ENCODE assay signal across 8 cellular contexts in genomic region chr6:56292505-56293181, GRCh38. TPM values are rescaled to one million over a fixed set of nuclear protein-coding genes. Genes with fewer than 3 reads are reported as not detected.
DNase-seq lines count a peak whose midpoint lies in the region; ATAC-seq and TF ChIP-seq lines count a peak whose summit lies in the region.

No MANE protein-coding gene starts in this region.

- H3K4me3 Mint-ChIP-seq in chondrocyte (ENCODE audit: unreplicated experiment) = no peak overlapping the region
- H3K4me3 Mint-ChIP-seq in T-cell = no peak overlapping the region
- H3K4me3 Mint-ChIP-seq in activated naive CD8-positive, alpha-beta T cell treated with anti-CD3 and anti-CD28 coated beads, Interleukin-2, amount 50 U/mL, for 24 hours = no peak overlapping the region

- no peaks in the 10 kb centered on the region for H3K27me3 ChIP-seq in liver (ENCODE audit: control insufficient read depth in 4 of 4, insufficient read depth in 4 of 4, low read length in 3 of 4)

- H3K27me3 Mint-ChIP-seq in chondrocyte (ENCODE audit: low read depth) (no peaks in the 10 kb centered on the region), T-cell (no peaks in the 10 kb centered on the region)
- H3K27me3 Mint-ChIP-seq in activated naive CD8-positive, alpha-beta T cell treated with anti-CD3 and anti-CD28 coated beads, Interleukin-2, amount 50 U/mL, for 24 hours = no peaks in the 10 kb centered on the region

- 58% methylated on average over 1 of the region's 1 CpG for WGBS in liver

- H3K9me3 ChIP-seq in liver (ENCODE audit: control insufficient read depth in 4 of 4, low read length in 3 of 4) = no peaks in the 10 kb centered on the region

- DNase-seq in Daoy (ENCODE audit: low read depth) = peak; percentile 58
- DNase-seq in HT-29 (ENCODE audit: low spot score) = peak; percentile 72
- peak; percentile 61 for DNase-seq in NOMO-1 treated with DMSO at 0.1 percent for 48 hours (lab: John Stamatoyannopoulos, UW; ENCODE audit: unreplicated experiment)
- no peak for DNase-seq in chondrocyte (ENCODE audit: low spot score)
- DNase-seq in T-cell = no peak
- no peak for DNase-seq in activated naive CD8-positive, alpha-beta T cell treated with anti-CD3 and anti-CD28 coated beads, Interleukin-2, amount 50 U/mL, for 24 hours

- POLR2A ChIA-PET in T-cell (lab: Charles Lee) = no interaction called here

- no peak overlapping the region for H3K9ac ChIP-seq in liver (ENCODE audit: low read depth in 1 of 2, low read length in 2 of 2)

- no peaks in the 10 kb centered on the region for H3K36me3 ChIP-seq in liver (ENCODE audit: control insufficient read depth in 4 of 4, insufficient read depth in 3 of 4, low read depth in 1 of 4, low read length in 3 of 4)

- H3K4me1 ChIP-seq in liver (ENCODE audit: control insufficient read depth in 4 of 4, insufficient read depth in 4 of 4, low read length in 3 of 4) = no peaks in the 10 kb centered on the region

- peaks cover 24% of the 10 kb centered on the region for H3K4me1 Mint-ChIP-seq in chondrocyte (ENCODE audit: low read depth)
- H3K4me1 Mint-ChIP-seq in T-cell = no peaks in the 10 kb centered on the region
- H3K4me1 Mint-ChIP-seq in activated naive CD8-positive, alpha-beta T cell treated with anti-CD3 and anti-CD28 coated beads, Interleukin-2, amount 50 U/mL, for 24 hours = no peaks in the 10 kb centered on the region

- H3K27ac Mint-ChIP-seq in chondrocyte (ENCODE audit: unreplicated experiment) (no peak overlapping the region), T-cell (no peak overlapping the region)
- no peak overlapping the region for H3K27ac Mint-ChIP-seq in activated naive CD8-positive, alpha-beta T cell treated with anti-CD3 and anti-CD28 coated beads, Interleukin-2, amount 50 U/mL, for 24 hours

- no peaks in the 10 kb centered on the region for H3K36me3 Mint-ChIP-seq in chondrocyte (ENCODE audit: low read depth)
- H3K36me3 Mint-ChIP-seq in T-cell = no peaks in the 10 kb centered on the region
- no peaks in the 10 kb centered on the region for H3K36me3 Mint-ChIP-seq in activated naive CD8-positive, alpha-beta T cell treated with anti-CD3 and anti-CD28 coated beads, Interleukin-2, amount 50 U/mL, for 24 hours (ENCODE audit: low read depth)

- TF ChIP-seq RAD21 in liver (IDR thresholded peaks at IDR 0.05) = peak; percentile 93 to 96

- H3K27ac ChIP-seq in liver (ENCODE audit: low read depth in 1 of 2, low read length in 2 of 2) = no peak overlapping the region

- ATAC-seq in GM19023 (IDR thresholded peaks at IDR 0.05; ENCODE audit: unreplicated experiment) (no peak), T-cell (replicated peaks in 1 of 4) (no peak)
- no peak for ATAC-seq in activated naive CD8-positive, alpha-beta T cell treated with anti-CD3 and anti-CD28 coated beads, Interleukin-2, amount 50 U/mL, for 24 hours

- CTCF ChIA-PET in T-cell (lab: Charles Lee) = no interaction called here

- H3K4me3 ChIP-seq in liver (ENCODE audit: low read depth in 1 of 3, low read length in 3 of 3) = no peak overlapping the region

- TF ChIP-seq CTCF in chondrocyte (IDR thresholded peaks at IDR 0.05) (peak; percentile 95), liver (IDR thresholded peaks at IDR 0.05; ENCODE audit: low read depth, low read length, missing input control) (peak; percentile 62)

- H3K9me3 Mint-ChIP-seq in chondrocyte (ENCODE audit: low read depth) (peaks cover under 1% of the 10 kb centered on the region), T-cell (peaks cover 0 to 1% (median 0%) of the 10 kb centered on the region in 3 donors)
- H3K9me3 Mint-ChIP-seq in activated naive CD8-positive, alpha-beta T cell treated with anti-CD3 and anti-CD28 coated beads, Interleukin-2, amount 50 U/mL, for 24 hours = no peaks in the 10 kb centered on the region

TF ChIP-seq in liver, 16 proteins besides CTCF, POLR2A, EP300 and RAD21:
- no peak for TF ChIP-seq FOXA2 (IDR thresholded peaks at IDR 0.05)
- TF ChIP-seq JUND (IDR thresholded peaks at IDR 0.05) = no peak
- no peak for TF ChIP-seq TAF1 (conservative IDR thresholded peaks at IDR 0.05)
- TF ChIP-seq ZBTB33 (IDR thresholded peaks at IDR 0.05) = no peak
- no peak for TF ChIP-seq MAX (IDR thresholded peaks at IDR 0.05)
- no peak for TF ChIP-seq HNF4A (conservative IDR thresholded peaks at IDR 0.05)
- no peak for TF ChIP-seq RXRA (IDR thresholded peaks at IDR 0.05)
- no peak for TF ChIP-seq YY1 (IDR thresholded peaks at IDR 0.05)
- TF ChIP-seq NR2F2 (IDR thresholded peaks at IDR 0.05) = no peak

RNA-seq across cellular contexts. Expression of gene COL21A1, which starts 45.3 kb away (rescaled TPM):
- 0.06 TPM in 1 of 2 replicates, not detected in the other for total RNA-seq in Daoy (2014; rRNA removed; shearing (Covaris generic))
- total RNA-seq in HT-29 (2014; rRNA removed; shearing (Covaris generic)) = 0.18 TPM in 1 of 2 replicates, not detected in the other
- total RNA-seq in chondrocyte (68.9 to 173 TPM (median 76.2 TPM) in 3 replicates), liver (1 to 10 TPM in 1 of 2 donors, under 1 TPM in 1; 0.50 to 1.3 TPM), T-cell (not detected)
- under 1 TPM; 0.48 to 0.54 TPM for polyA plus RNA-seq in liver

Comparison
In these comparisons a context has a peak if more than half of its experiments do, and no peak if none do; other contexts are left out.
1. DNase-seq: peak in Daoy (single experiment), HT-29 (single experiment) and NOMO-1 treated with DMSO at 0.1 percent for 48 hours (single experiment); none in chondrocyte (single experiment), T-cell (0 of 34) and activated naive CD8-positive, alpha-beta T cell treated with anti-CD3 and anti-CD28 coated beads, Interleukin-2, amount 50 U/mL, for 24 hours (single experiment).
2. RNA of gene COL21A1, which starts 45.3 kb away (total RNA-seq): 68.9 to 173 TPM in chondrocyte; 0.50 to 1.3 TPM in liver, 0.06 TPM in Daoy, 0.18 TPM in HT-29 and not detected in T-cell; every median in the first group is over 10 times any median in the second.